1 cellular context compared by ENCODE assay signal in the genomic region with DNA sequence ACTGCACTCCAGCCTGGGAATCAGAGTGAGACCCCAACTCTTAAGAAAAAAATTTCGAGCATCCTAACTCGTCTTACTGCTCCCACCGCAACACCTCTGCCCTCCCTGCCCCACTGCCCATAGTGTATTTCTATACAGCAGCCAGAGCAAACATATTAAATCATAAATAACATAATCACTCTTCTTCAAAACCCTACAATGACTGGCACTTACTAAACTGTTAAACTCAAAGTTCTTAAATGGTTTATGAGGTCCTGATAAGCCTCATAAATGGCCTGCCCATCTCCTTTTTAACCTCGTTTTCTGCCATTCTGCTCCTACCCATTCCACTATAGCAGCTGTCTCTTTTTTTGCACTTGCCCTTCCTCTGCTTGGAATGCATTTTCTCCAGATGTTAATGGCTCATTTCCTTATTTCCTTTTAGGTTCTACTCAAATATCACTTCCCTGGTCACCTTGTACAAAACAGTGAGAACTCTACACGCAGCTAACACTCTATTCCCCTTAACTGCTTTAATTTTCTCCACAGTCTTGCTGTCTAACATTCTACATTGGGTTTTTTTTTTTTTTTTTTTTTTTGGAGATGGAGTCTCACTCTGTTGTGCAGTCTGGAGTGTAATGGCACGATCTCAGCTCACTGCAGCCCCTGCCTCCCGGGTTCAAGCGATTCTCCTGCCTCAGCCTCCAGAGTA.
TF ChIP-seq lines count a peak whose summit lies in the region.

No MANE protein-coding gene starts in this region.

TF ChIP-seq in H1, 55 proteins besides CTCF, POLR2A, EP300 and RAD21:
- TF ChIP-seq NANOG (IDR thresholded peaks at IDR 0.05; ENCODE audit: insufficient read depth, low read depth, low read length, poor library complexity, severe bottlenecking) (no peak), CHD2 (IDR thresholded peaks at IDR 0.05; ENCODE audit: low read length) (no peak), BACH1 (IDR thresholded peaks at IDR 0.05; ENCODE audit: low read length) (no peak), GABPA (IDR thresholded peaks at IDR 0.05; ENCODE audit: borderline replicate concordance, insufficient read depth, low read length) (no peak), ZNF274 (IDR thresholded peaks at IDR 0.05; ENCODE audit: borderline replicate concordance, extremely low read depth, low read length) (no peak), SIN3A (conservative IDR thresholded peaks at IDR 0.05 in 1 of 2, IDR thresholded peaks at IDR 0.05 in 1 of 2; ENCODE audit: low read depth in 1 of 2, low read length in 2 of 2) (no peak), EGR1 (IDR thresholded peaks at IDR 0.05; ENCODE audit: borderline replicate concordance, low read depth, low read length) (no peak)
- TF ChIP-seq, protein P1, sequence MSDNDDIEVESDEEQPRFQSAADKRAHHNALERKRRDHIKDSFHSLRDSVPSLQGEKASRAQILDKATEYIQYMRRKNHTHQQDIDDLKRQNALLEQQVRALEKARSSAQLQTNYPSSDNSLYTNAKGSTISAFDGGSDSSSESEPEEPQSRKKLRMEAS (IDR thresholded peaks at IDR 0.05): no peak
